8 cellular contexts compared by ENCODE assay signal in genomic region chr7:38335490-38336135, GRCh38.
DNase-seq lines count a peak whose midpoint lies in the region; ATAC-seq and TF ChIP-seq lines count a peak whose summit lies in the region.

No MANE protein-coding gene starts in this region.

- H3K79me2 ChIP-seq in smooth muscle cell (ENCODE audit: low read depth): no peaks in the 10 kb centered on the region

- peak; percentile 66 for DNase-seq in NCI-H2227 (lab: John Stamatoyannopoulos, UW; ENCODE audit: unreplicated experiment)
- no peak for DNase-seq in NCI-H2227 treated with DMSO at 0.1 percent for 48 hours (lab: John Stamatoyannopoulos, UW)
- DNase-seq in NB4 (ENCODE audit: low read depth): peak; percentile 99
- peak; percentile 74 for DNase-seq in T-helper 9 cell
- peak; percentile 87 for DNase-seq in astrocyte of the hippocampus (ENCODE audit: low read depth, low spot score)
- peak; percentile 78 for DNase-seq in iPS-NIHi11 (ENCODE audit: low spot score)
- peak; percentile 54 for DNase-seq in smooth muscle cell (lab: John Stamatoyannopoulos, UW; ENCODE audit: unreplicated experiment)

- WGBS in smooth muscle cell (ENCODE audit: low lambda C conversion rate): 52% methylated on average over 7 of the region's 7 CpGs

- H3F3A ChIP-seq in smooth muscle cell (ENCODE audit: low read depth): no peaks in the 10 kb centered on the region

- H3K4me2 ChIP-seq in smooth muscle cell: peak overlapping the region; percentile 60

- H3K27ac ChIP-seq in smooth muscle cell (ENCODE audit: low read depth): no peak overlapping the region

- no peaks in the 10 kb centered on the region for H4K20me1 ChIP-seq in smooth muscle cell (ENCODE audit: low read depth)

- H3K4me1 ChIP-seq in smooth muscle cell (ENCODE audit: low read depth): no peaks in the 10 kb centered on the region

- H3K4me3 ChIP-seq in NB4 (ENCODE audit: low read depth, low read length) (peak overlapping the region; percentile 68), smooth muscle cell (no peak overlapping the region)

- no peak for TF ChIP-seq POLR2A in NB4 (IDR thresholded peaks at IDR 0.05; ENCODE audit: extremely low read depth, insufficient read length)

- TF ChIP-seq CTCF in NB4 (IDR thresholded peaks at IDR 0.05; ENCODE audit: low read depth, low read length): peak; percentile 100
- TF ChIP-seq CTCF in smooth muscle cell (IDR thresholded peaks at IDR 0.05; ENCODE audit: borderline replicate concordance, insufficient read depth, poor library complexity, severe bottlenecking): peak; percentile 95

- no peaks in the 10 kb centered on the region for H3K9me3 ChIP-seq in smooth muscle cell (replicated peaks; ENCODE audit: low read depth)

- H3K36me3 ChIP-seq in smooth muscle cell (ENCODE audit: low read depth): no peaks in the 10 kb centered on the region

- peak; percentile 97 for ATAC-seq in HG02610 (IDR thresholded peaks at IDR 0.05; ENCODE audit: unreplicated experiment)

- H3K9ac ChIP-seq in smooth muscle cell (ENCODE audit: low read depth): no peak overlapping the region

- H2AFZ ChIP-seq in smooth muscle cell (ENCODE audit: low read depth): peak overlapping the region; percentile 40

- H3K27me3 ChIP-seq in smooth muscle cell (ENCODE audit: low read depth): no peaks in the 10 kb centered on the region
